Comparison of ENCODE assay signal across 11 cellular contexts in the genomic region with DNA sequence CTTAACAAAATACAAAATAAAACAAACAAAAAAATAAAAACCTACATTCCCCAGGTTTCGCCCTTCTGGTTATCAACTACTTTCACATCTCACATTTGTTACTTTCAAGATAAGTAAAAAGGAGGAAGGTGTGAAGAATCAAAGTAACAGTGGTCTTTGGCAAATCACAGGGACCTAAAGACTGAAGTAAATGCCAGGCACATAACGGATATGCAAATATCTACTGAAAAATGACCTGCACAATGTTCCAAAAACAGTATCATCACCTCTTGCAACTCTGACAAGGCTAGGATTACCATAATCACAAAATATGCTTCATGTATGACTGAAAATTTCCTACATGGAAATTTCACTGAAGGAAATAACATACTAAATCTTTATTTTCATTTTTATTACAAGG. TPM values are rescaled to one million over a fixed set of nuclear protein-coding genes. Genes with fewer than 3 reads are reported as not detected.
A peak's percentile ranks its signal among the peaks of the same experiment; 100 is the strongest.
DNase-seq lines count a peak whose midpoint lies in the region; ATAC-seq lines count a peak whose summit lies in the region.
"Had no signal": no experiment of that assay in that cellular context is flagged by ENCODE, and none has a peak within 500 bp of the region (broad histone marks: within the 10 kb centered on the region; RNA-seq: fewer than 3 reads in every experiment).

No MANE protein-coding gene starts in this region.

- ATAC-seq in GM18508 (IDR thresholded peaks at IDR 0.05; ENCODE audit: insufficient read depth, unreplicated experiment) = peak; percentile 78
- peak; percentile 87 for ATAC-seq in GM21526 (IDR thresholded peaks at IDR 0.05; ENCODE audit: low FRiP score, unreplicated experiment)
- ATAC-seq in HG03378 (IDR thresholded peaks at IDR 0.05; ENCODE audit: unreplicated experiment) = peak; percentile 92

- DNase-seq in dermis microvascular lymphatic vessel endothelial cell (ENCODE audit: low read depth in 2 of 2) (peak; percentile 8 to 40), hypothalamus (lab: John Stamatoyannopoulos, UW) (no peak), NCI-H2171 treated with DMSO at 0.1 percent for 48 hours (lab: John Stamatoyannopoulos, UW) (no peak), NCI-H1105 (lab: John Stamatoyannopoulos, UW) (no peak)
- no peak for DNase-seq in stimulated activated CD4-positive, alpha-beta T cell treated with anti-CD3 and anti-CD28 coated beads, Interleukin-15, amount 100 ng/mL, for 24 hours
- DNase-seq: activated CD8-positive, alpha-beta memory T cell treated with anti-CD3 and anti-CD28 coated beads, Interleukin-2, amount 50 U/mL, for 4 hours; GDM1; IMR-90 had no signal

RNA-seq across cellular contexts. Expression of gene COP1, which starts 29.3 kb away (rescaled TPM):
- total RNA-seq in dermis microvascular lymphatic vessel endothelial cell = 43.5 and 44.2 TPM in 2 replicates

Comparison
In these comparisons a context has a peak if more than half of its experiments do, and no peak if none do; other contexts are left out.
1. DNase-seq: peak in dermis microvascular lymphatic vessel endothelial cell (2 of 2); none in hypothalamus (0 of 51), NCI-H2171 treated with DMSO at 0.1 percent for 48 hours (single experiment), stimulated activated CD4-positive, alpha-beta T cell treated with anti-CD3 and anti-CD28 coated beads, Interleukin-15, amount 100 ng/mL, for 24 hours (single experiment) and NCI-H1105 (single experiment).
2. Peak in every context shown above with its lines, with median percentiles within 50 percentile points of each other: ATAC-seq.